ENCODE assay signal across 19 cellular contexts in the genomic region with DNA sequence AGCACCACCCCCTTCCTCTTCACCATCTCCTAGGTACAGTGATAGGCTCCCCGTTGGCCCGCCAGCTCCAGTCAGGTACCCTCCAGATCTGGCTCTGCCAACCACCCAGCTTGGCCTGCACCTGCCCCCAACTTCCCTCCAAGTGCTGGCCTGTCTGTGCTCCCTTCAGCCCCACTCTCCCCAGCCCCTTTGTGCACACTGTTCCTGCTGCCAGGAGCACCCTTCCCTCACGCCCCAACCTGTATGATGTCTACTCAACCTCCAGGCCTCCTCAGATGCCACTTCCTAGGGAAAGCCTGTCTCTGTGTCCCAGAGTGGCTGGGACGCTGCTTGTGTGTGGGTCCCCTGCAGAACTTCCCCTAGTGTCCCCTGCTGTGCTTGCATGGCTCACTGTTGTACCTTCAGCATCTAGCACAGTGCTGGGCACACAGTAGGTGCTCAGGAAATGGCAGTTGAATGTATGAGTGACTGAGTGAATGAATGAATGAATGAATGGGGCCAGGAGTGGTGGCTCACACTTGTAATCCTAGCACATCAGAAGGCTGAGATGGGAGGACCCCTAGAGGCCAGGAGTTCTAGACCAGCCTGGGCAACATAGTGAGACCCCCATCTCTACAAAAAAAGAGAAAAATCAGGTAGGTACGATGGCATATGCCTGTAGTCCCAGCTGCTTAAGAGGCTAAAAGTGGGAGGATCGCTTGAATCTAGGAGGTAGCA. TPM values are rescaled to one million over a fixed set of nuclear protein-coding genes. Genes with fewer than 3 reads are reported as not detected.
A peak's percentile ranks its signal among the peaks of the same experiment; 100 is the strongest.
DNase-seq lines count a peak whose midpoint lies in the region; ATAC-seq and TF ChIP-seq lines count a peak whose summit lies in the region.
"Had no signal": no experiment of that assay in that cellular context is flagged by ENCODE, and none has a peak within 500 bp of the region (broad histone marks: within the 10 kb centered on the region; RNA-seq: fewer than 3 reads in every experiment).

No MANE protein-coding gene starts in this region.

- DNase-seq in right atrium auricular region (ENCODE audit: low spot score) (peak; percentile 55), heart right ventricle (no peak), T-helper 17 cell (no peak), left lung (peak; percentile 30 to 59), testis (no peak), cerebellar cortex (ENCODE audit: low spot score) (no peak)
- DNase-seq: activated CD4-positive, alpha-beta T cell treated with anti-CD3 and anti-CD28 coated beads, Interleukin-2, amount 50 U/mL, for 1 hour; activated gamma-delta T cell; DND-41; foreskin melanocyte; NCI-H1694; ovary had no signal

- H3K9me3 ChIP-seq in right atrium auricular region (no peaks in the 10 kb centered on the region), heart right ventricle (no peaks in the 10 kb centered on the region), T-helper 17 cell (ENCODE audit: control insufficient read depth, low read length, poor library complexity, severe bottlenecking) (no peaks in the 10 kb centered on the region), left lung (no peaks in the 10 kb centered on the region), testis (no peaks in the 10 kb centered on the region)
- H3K9me3 ChIP-seq: ovary had no signal

- peak overlapping the region; percentile 99 for H3K27ac Mint-ChIP-seq in T-helper 17 cell

- peaks cover 2% of the 10 kb centered on the region for H3K36me3 Mint-ChIP-seq in T-helper 17 cell (ENCODE audit: low read depth)

- no peak overlapping the region for H3K27ac ChIP-seq in right atrium auricular region
- H3K27ac ChIP-seq in heart right ventricle: no peak overlapping the region
- H3K27ac ChIP-seq in left lung: no peak overlapping the region
- H3K27ac ChIP-seq in testis: no peak overlapping the region
- H3K27ac ChIP-seq: cardiac muscle cell, ovary had no signal

- peak overlapping the region; percentile 89 for H3K4me3 Mint-ChIP-seq in T-helper 17 cell

- H3K27me3 ChIP-seq in right atrium auricular region: no peaks in the 10 kb centered on the region
- H3K27me3 ChIP-seq in heart right ventricle: peaks cover 0 to 31% (median 2%) of the 10 kb centered on the region in 7 donors
- H3K27me3 ChIP-seq in left lung: no peaks in the 10 kb centered on the region
- no peaks in the 10 kb centered on the region for H3K27me3 ChIP-seq in testis
- H3K27me3 ChIP-seq: ovary had no signal

- H3K36me3 ChIP-seq in right atrium auricular region: no peaks in the 10 kb centered on the region
- H3K36me3 ChIP-seq in heart right ventricle: peaks cover 0 to 5% (median 0%) of the 10 kb centered on the region in 9 donors
- H3K36me3 ChIP-seq in left lung: peaks cover 0 to 4% of the 10 kb centered on the region in 2 donors
- H3K36me3 ChIP-seq in testis (ENCODE audit: low read depth, missing control alignments): no peaks in the 10 kb centered on the region
- H3K36me3 ChIP-seq: cardiac muscle cell, ovary had no signal

- intact Hi-C loops in heart right ventricle (cut with DNase I) (loop anchor here in 1 of 10 donors (10.0 kb wide), 1 partner anchor 568 kb away; no protein-coding TSS in a partner anchor), left lung (cut with DNase I) (no loop called here), testis (cut with DNase I; ENCODE audit: low total_unique reads) (no loop called here)

- H3K4me1 ChIP-seq in right atrium auricular region (no peaks in the 10 kb centered on the region), heart right ventricle (peaks cover 0 to 43% (median 0%) of the 10 kb centered on the region in 9 donors), left lung (peaks cover 0 to 40% of the 10 kb centered on the region in 2 donors), testis (no peaks in the 10 kb centered on the region)

- 87 to 88% methylated on average over 6 of the region's 6 CpGs for WGBS in heart right ventricle, 2 donors
- WGBS in testis, 2 donors: 88 to 94% methylated on average over 6 of the region's 6 CpGs

- H3K4me3 ChIP-seq in right atrium auricular region (no peak overlapping the region), heart right ventricle (no peak overlapping the region), left lung (no peak overlapping the region), testis (no peak overlapping the region)
- H3K4me3 ChIP-seq: cardiac muscle cell, ovary, skin epidermis had no signal

- TF ChIP-seq CTCF in right atrium auricular region (IDR thresholded peaks at IDR 0.05) (no peak), heart right ventricle (IDR thresholded peaks at IDR 0.05) (no peak), left lung (IDR thresholded peaks at IDR 0.05) (no peak), testis (IDR thresholded peaks at IDR 0.05) (no peak)

- no peak for TF ChIP-seq POLR2A in testis (IDR thresholded peaks at IDR 0.05)

- ATAC-seq in heart right ventricle (no peak), T-helper 17 cell (no peak), left lung (no peak), HG03457 (IDR thresholded peaks at IDR 0.05; ENCODE audit: unreplicated experiment) (no peak), GM18867 (IDR thresholded peaks at IDR 0.05; ENCODE audit: unreplicated experiment) (no peak)
- ATAC-seq: stimulated activated naive CD8-positive, alpha-beta T cell treated with anti-CD3 and anti-CD28 coated beads, Interleukin-15, Interleukin-2, amounts not matched to agents 100 U/mL and 50 U/mL, for 24 hours had no signal

- peaks cover 40% of the 10 kb centered on the region for H3K4me1 Mint-ChIP-seq in T-helper 17 cell

- H3K27me3 Mint-ChIP-seq in T-helper 17 cell: no peaks in the 10 kb centered on the region

RNA-seq across cellular contexts. Expression of a gene that starts 3.0 kb away (rescaled TPM):
- total RNA-seq in right atrium auricular region (not detected), heart right ventricle (1 to 10 TPM in 1 of 10 donors, under 1 TPM in 7, not detected in 2; 0.16 to 1.2 (median 0.31) TPM), T-helper 17 cell (10 to 100 TPM; 38.6 to 41.0 TPM), left lung (1 to 10 TPM; 1.0 to 5.3 TPM), testis (under 1 TPM in 1 of 2 donors, not detected in 1; 0.31 TPM)
- polyA plus RNA-seq in heart right ventricle (under 1 TPM; 0.13 to 0.51 TPM), testis (ENCODE audit: insufficient read depth, low read depth, low replicate concordance) (0.66 TPM)
- total RNA-seq: cardiac muscle cell, LHCN-M2 had no signal
- polyA plus RNA-seq: cardiac muscle cell had no signal

RNA-seq across cellular contexts. Expression of a gene that starts 56.3 kb away (rescaled TPM):
- total RNA-seq in right atrium auricular region: 1 to 10 TPM in 1 of 2 donors, under 1 TPM in 1; 0.52 to 4.7 TPM
- 1 to 10 TPM in 3 of 10 donors, under 1 TPM in 5, not detected in 2; 0.15 to 8.5 (median 0.69) TPM for total RNA-seq in heart right ventricle
- polyA plus RNA-seq in heart right ventricle: 1 to 10 TPM in 1 of 2 donors, under 1 TPM in 1; 0.65 to 2.2 TPM
- total RNA-seq in T-helper 17 cell: not detected
- total RNA-seq in left lung: not detected
- 1 to 10 TPM in 1 of 2 donors, under 1 TPM in 1; 0.19 to 3.1 TPM for total RNA-seq in testis
- 0.88 TPM for polyA plus RNA-seq in testis (ENCODE audit: insufficient read depth, low read depth, low replicate concordance)
- total RNA-seq: LHCN-M2; T-helper 2 cell treated with Interferon-gamma antibody and Interleukin-4, amounts not matched to agents 100 ng/mL and 5 ng/mL, for 36 hours had no signal
- polyA plus RNA-seq: cardiac muscle cell had no signal

Comparison
In these comparisons a context has a peak if more than half of its experiments do, and no peak if none do; other contexts are left out.
1. DNase-seq: peak in right atrium auricular region (single experiment) and left lung (2 of 2); none in heart right ventricle (0 of 2), T-helper 17 cell (0 of 3), testis (single experiment) and cerebellar cortex (single experiment).
2. RNA of a gene that starts 3.0 kb away (total RNA-seq): 38.6 to 41.0 TPM in T-helper 17 cell; 1.0 to 5.3 TPM in left lung, 0.31 TPM in testis, 0.16 to 1.2 TPM in heart right ventricle and not detected in right atrium auricular region; every median in the first group is over 4 times any median in the second.